ENCODE assay signal across 1 cellular context in the genomic region with DNA sequence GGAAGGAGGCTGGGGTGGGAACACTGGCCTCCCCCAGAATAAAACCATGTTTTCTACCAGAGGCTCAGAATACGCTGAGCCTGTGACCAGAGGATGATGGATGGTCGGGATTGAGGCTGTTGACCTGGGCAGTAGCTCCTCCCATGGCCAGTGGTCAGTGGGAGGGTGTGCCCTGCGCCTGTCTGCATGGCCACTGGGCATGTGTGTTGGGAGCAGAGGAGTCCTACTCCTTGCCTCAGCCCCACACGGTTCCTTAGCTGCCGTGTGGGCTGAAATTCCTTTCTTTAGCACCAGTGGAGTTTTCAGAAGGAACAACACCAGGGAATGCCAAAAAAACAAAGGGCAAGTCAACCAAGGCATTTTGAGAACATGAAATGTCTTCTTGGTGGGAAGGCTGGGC.
TF ChIP-seq lines count a peak whose summit lies in the region.

No MANE protein-coding gene starts in this region.

TF ChIP-seq in SK-N-SH treated with all-trans-retinoic acid at 6 μM for 48 hours, 23 proteins besides CTCF, POLR2A, EP300 and RAD21:
- TF ChIP-seq, protein P1, sequence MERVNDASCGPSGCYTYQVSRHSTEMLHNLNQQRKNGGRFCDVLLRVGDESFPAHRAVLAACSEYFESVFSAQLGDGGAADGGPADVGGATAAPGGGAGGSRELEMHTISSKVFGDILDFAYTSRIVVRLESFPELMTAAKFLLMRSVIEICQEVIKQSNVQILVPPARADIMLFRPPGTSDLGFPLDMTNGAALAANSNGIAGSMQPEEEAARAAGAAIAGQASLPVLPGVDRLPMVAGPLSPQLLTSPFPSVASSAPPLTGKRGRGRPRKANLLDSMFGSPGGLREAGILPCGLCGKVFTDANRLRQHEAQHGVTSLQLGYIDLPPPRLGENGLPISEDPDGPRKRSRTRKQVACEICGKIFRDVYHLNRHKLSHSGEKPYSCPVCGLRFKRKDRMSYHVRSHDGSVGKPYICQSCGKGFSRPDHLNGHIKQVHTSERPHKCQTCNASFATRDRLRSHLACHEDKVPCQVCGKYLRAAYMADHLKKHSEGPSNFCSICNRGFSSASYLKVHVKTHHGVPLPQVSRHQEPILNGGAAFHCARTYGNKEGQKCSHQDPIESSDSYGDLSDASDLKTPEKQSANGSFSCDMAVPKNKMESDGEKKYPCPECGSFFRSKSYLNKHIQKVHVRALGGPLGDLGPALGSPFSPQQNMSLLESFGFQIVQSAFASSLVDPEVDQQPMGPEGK (CRISPR knock-in tag; IDR thresholded peaks at IDR 0.05; ENCODE audit: borderline replicate concordance) = no peak
- TF ChIP-seq, protein P2, sequence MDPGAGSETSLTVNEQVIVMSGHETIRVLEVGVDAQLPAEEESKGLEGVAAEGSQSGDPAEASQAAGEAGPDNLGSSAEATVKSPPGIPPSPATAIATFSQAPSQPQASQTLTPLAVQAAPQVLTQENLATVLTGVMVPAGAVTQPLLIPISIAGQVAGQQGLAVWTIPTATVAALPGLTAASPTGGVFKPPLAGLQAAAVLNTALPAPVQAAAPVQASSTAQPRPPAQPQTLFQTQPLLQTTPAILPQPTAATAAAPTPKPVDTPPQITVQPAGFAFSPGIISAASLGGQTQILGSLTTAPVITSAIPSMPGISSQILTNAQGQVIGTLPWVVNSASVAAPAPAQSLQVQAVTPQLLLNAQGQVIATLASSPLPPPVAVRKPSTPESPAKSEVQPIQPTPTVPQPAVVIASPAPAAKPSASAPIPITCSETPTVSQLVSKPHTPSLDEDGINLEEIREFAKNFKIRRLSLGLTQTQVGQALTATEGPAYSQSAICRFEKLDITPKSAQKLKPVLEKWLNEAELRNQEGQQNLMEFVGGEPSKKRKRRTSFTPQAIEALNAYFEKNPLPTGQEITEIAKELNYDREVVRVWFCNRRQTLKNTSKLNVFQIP (CRISPR knock-in tag; IDR thresholded peaks at IDR 0.05; ENCODE audit: borderline replicate concordance, low read depth) = no peak
- TF ChIP-seq, protein P3, sequence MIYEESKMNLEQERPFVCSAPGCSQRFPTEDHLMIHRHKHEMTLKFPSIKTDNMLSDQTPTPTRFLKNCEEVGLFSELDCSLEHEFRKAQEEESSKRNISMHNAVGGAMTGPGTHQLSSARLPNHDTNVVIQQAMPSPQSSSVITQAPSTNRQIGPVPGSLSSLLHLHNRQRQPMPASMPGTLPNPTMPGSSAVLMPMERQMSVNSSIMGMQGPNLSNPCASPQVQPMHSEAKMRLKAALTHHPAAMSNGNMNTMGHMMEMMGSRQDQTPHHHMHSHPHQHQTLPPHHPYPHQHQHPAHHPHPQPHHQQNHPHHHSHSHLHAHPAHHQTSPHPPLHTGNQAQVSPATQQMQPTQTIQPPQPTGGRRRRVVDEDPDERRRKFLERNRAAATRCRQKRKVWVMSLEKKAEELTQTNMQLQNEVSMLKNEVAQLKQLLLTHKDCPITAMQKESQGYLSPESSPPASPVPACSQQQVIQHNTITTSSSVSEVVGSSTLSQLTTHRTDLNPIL (CRISPR knock-in tag; IDR thresholded peaks at IDR 0.05; ENCODE audit: low read depth) = no peak
